ENCODE assay signal across 7 cellular contexts in genomic region chr12:57460457-57461325, GRCh38. TPM values are rescaled to one million over a fixed set of nuclear protein-coding genes. Genes with fewer than 3 reads are reported as not detected.
DNase-seq lines count a peak whose midpoint lies in the region; ATAC-seq lines count a peak whose summit lies in the region.

No MANE protein-coding gene starts in this region.

- H3K4me3 ChIP-seq in GM23248 (peak overlapping the region; percentile 84), SK-N-MC (peak overlapping the region; percentile 88), skin epidermis (peak overlapping the region; percentile 46 to 60 (median 49))

- H2AFZ ChIP-seq in GM23248 = no peak overlapping the region

- no peaks in the 10 kb centered on the region for H4K20me1 ChIP-seq in GM23248 (ENCODE audit: insufficient read depth)

- H3K27me3 ChIP-seq in GM23248 (replicated peaks; ENCODE audit: insufficient read depth) = no peaks in the 10 kb centered on the region

- H3F3A ChIP-seq in GM23248 (ENCODE audit: insufficient read depth) = peaks cover 3% of the 10 kb centered on the region; the same call in 1 of the 2 replicates

- H3K4me1 ChIP-seq in GM23248 (ENCODE audit: insufficient read depth) = peaks cover 13% of the 10 kb centered on the region

- no peaks in the 10 kb centered on the region for H3K79me2 ChIP-seq in GM23248 (ENCODE audit: insufficient read depth)

- in situ Hi-C loops in GM23248 (cut with MboI) = no loop called here

- H3K9me3 ChIP-seq in GM23248 (ENCODE audit: low read depth) (no peaks in the 10 kb centered on the region), SK-N-MC (ENCODE audit: low read depth, low read length) (no peaks in the 10 kb centered on the region)

- intact Hi-C loops in left ventricle myocardium superior (cut with micrococcal nuclease) = no loop called here

- H3K27ac ChIP-seq in GM23248 = no peak overlapping the region
- no peak overlapping the region for H3K27ac ChIP-seq in SK-N-MC
- H3K27ac ChIP-seq in skin epidermis = peak overlapping the region in 9 of 21 experiments; percentile 42 to 92 (median 64)

- H3K9ac ChIP-seq in GM23248 (no peak overlapping the region), SK-N-MC (ENCODE audit: insufficient read length) (peak overlapping the region; percentile 66)

- WGBS in GM23248 (ENCODE audit: low coverage in 1 of 2, low lambda C conversion rate in 2 of 2, missing lambda C conversion rate in 2 of 2), 2 experiments = 1 to 2% methylated on average over 23 to 26 of the region's 27 CpGs

- ATAC-seq in left ventricle myocardium superior (no peak), HG03354 (IDR thresholded peaks at IDR 0.05; ENCODE audit: poor library complexity, severe bottlenecking, unreplicated experiment) (no peak), HG02623 (IDR thresholded peaks at IDR 0.05; ENCODE audit: unreplicated experiment) (no peak), HG03469 (IDR thresholded peaks at IDR 0.05; ENCODE audit: unreplicated experiment) (no peak)

- DNase-seq in GM23248 = no peak
- DNase-seq in SK-N-MC (ENCODE audit: low read depth, low spot score) = no peak
- DNase-seq in left ventricle myocardium superior = peak; percentile 40

- no peaks in the 10 kb centered on the region for H3K36me3 ChIP-seq in GM23248 (ENCODE audit: low read depth)
- no peaks in the 10 kb centered on the region for H3K36me3 ChIP-seq in SK-N-MC (ENCODE audit: insufficient read depth, low read length)

- no peaks in the 10 kb centered on the region for H3K9me2 ChIP-seq in GM23248 (ENCODE audit: insufficient read depth)

- H3K4me2 ChIP-seq in GM23248 (ENCODE audit: unreplicated experiment) = peak overlapping the region; percentile 95

RNA-seq across cellular contexts. Expression of gene GLI1, which starts 1.1 kb away (rescaled TPM):
- total RNA-seq in GM23248 (2014; rRNA removed; shearing (Covaris generic)) = 0.63 and 1.8 TPM in 2 replicates
- polyA plus RNA-seq in GM23248 (2016; fragmentation: Nextera tagmentation; extraction: Ambion mirVana) = 0.89 and 1.0 TPM in 2 replicates
- 0.37 TPM for total RNA-seq in left ventricle myocardium superior

RNA-seq across cellular contexts. Expression of gene INHBE, which starts 5.6 kb away (rescaled TPM):
- total RNA-seq in GM23248 (2014; rRNA removed; shearing (Covaris generic)) = 0.65 and 0.76 TPM in 2 replicates
- 0.23 and 0.24 TPM in 2 replicates for polyA plus RNA-seq in GM23248 (2016; fragmentation: Nextera tagmentation; extraction: Ambion mirVana)
- not detected for total RNA-seq in left ventricle myocardium superior

RNA-seq across cellular contexts. Expression of gene ARHGAP9, which starts 19.0 kb away (rescaled TPM):
- total RNA-seq in GM23248 (2014; rRNA removed; shearing (Covaris generic)) = 0.11 TPM in 1 of 2 replicates, not detected in the other
- polyA plus RNA-seq in GM23248 (2016; fragmentation: Nextera tagmentation; extraction: Ambion mirVana) = 0.48 and 0.61 TPM in 2 replicates
- 5.7 TPM for total RNA-seq in left ventricle myocardium superior

RNA-seq across cellular contexts. Expression of gene INHBC, which starts 26.1 kb away (rescaled TPM):
- not detected in 2 replicates for total RNA-seq in GM23248 (2014; rRNA removed; shearing (Covaris generic))
- 0.09 TPM in 1 of 2 replicates, not detected in the other for polyA plus RNA-seq in GM23248 (2016; fragmentation: Nextera tagmentation; extraction: Ambion mirVana)
- not detected for total RNA-seq in left ventricle myocardium superior

RNA-seq across cellular contexts. Expression of gene MARS1, which starts 27.2 kb away (rescaled TPM):
- 184 and 198 TPM in 2 replicates for total RNA-seq in GM23248 (2014; rRNA removed; shearing (Covaris generic))
- polyA plus RNA-seq in GM23248 (2016; fragmentation: Nextera tagmentation; extraction: Ambion mirVana) = 264 and 272 TPM in 2 replicates
- 72.7 TPM for total RNA-seq in left ventricle myocardium superior
